ENCODE assay signal across 8 cellular contexts in genomic region chr1:27342778-27343638, GRCh38. TPM values are rescaled to one million over a fixed set of nuclear protein-coding genes. Genes with fewer than 3 reads are reported as not detected.
A peak's percentile ranks its signal among the peaks of the same experiment; 100 is the strongest.
DNase-seq lines count a peak whose midpoint lies in the region; ATAC-seq and TF ChIP-seq lines count a peak whose summit lies in the region.
"Had no signal": no experiment of that assay in that cellular context is flagged by ENCODE, and none has a peak within 500 bp of the region (broad histone marks: within the 10 kb centered on the region; RNA-seq: fewer than 3 reads in every experiment).

No MANE protein-coding gene starts in this region.

- H3K4me1 ChIP-seq in esophagus (ENCODE audit: control insufficient read depth in 2 of 2, insufficient read depth in 2 of 2, low read length in 1 of 2) (peaks cover 0 to 17% of the 10 kb centered on the region in 2 donors), smooth muscle cell (ENCODE audit: low read depth) (peaks cover 33% of the 10 kb centered on the region)

- H3K27ac ChIP-seq in esophagus (ENCODE audit: low read depth in 2 of 2, low read length in 1 of 2): peak overlapping the region; percentile 98 to 99
- H3K27ac ChIP-seq in smooth muscle cell (ENCODE audit: low read depth): peak overlapping the region; percentile 77

- no peaks in the 10 kb centered on the region for H3F3A ChIP-seq in smooth muscle cell (ENCODE audit: low read depth)

- DNase-seq in GM20000 (ENCODE audit: low spot score) (peak; percentile 65), NCI-H345 treated with DMSO at 0.1 percent for 48 hours (lab: John Stamatoyannopoulos, UW; ENCODE audit: unreplicated experiment) (peak; percentile 12), smooth muscle cell (lab: John Stamatoyannopoulos, UW; ENCODE audit: unreplicated experiment) (no peak), hypothalamus (lab: John Stamatoyannopoulos, UW) (no peak)
- peak; percentile 85 for DNase-seq in activated CD4-positive, alpha-beta memory T cell treated with anti-CD3 and anti-CD28 coated beads, Interleukin-2, amount 10 ng/mL, durations not matched to agents 7 days and 5 days

- H3K27ac Mint-ChIP-seq in activated CD4-positive, alpha-beta memory T cell treated with anti-CD3 and anti-CD28 coated beads, Interleukin-2, amount 10 ng/mL, durations not matched to agents 7 days and 5 days: peak overlapping the region; percentile 95

- CTCF ChIA-PET in activated CD4-positive, alpha-beta memory T cell treated with anti-CD3 and anti-CD28 coated beads, Interleukin-2, amount 10 ng/mL, durations not matched to agents 7 days and 5 days (lab: Charles Lee): interaction anchor here (1.0 to 5.4 kb wide), 6 partner anchors 10 to 320 kb away, joined by 3 to 45 read pairs (median 6); partner anchors contain the start of gene MAP3K6

- H3K79me2 ChIP-seq in smooth muscle cell (ENCODE audit: low read depth): no peaks in the 10 kb centered on the region

- peaks cover 35% of the 10 kb centered on the region for H3K36me3 Mint-ChIP-seq in activated CD4-positive, alpha-beta memory T cell treated with anti-CD3 and anti-CD28 coated beads, Interleukin-2, amount 10 ng/mL, durations not matched to agents 7 days and 5 days (ENCODE audit: low read depth)

- peak overlapping the region; percentile 93 for H3K4me3 Mint-ChIP-seq in activated CD4-positive, alpha-beta memory T cell treated with anti-CD3 and anti-CD28 coated beads, Interleukin-2, amount 10 ng/mL, durations not matched to agents 7 days and 5 days

- no peaks in the 10 kb centered on the region for H3K27me3 ChIP-seq in esophagus (ENCODE audit: control insufficient read depth in 1 of 2, insufficient read depth in 2 of 2, low read length in 2 of 2)
- H3K27me3 ChIP-seq in smooth muscle cell (ENCODE audit: low read depth): no peaks in the 10 kb centered on the region

- TF ChIP-seq CTCF in GM20000 (IDR thresholded peaks at IDR 0.05; ENCODE audit: extremely low read depth, missing control alignments): no peak
- TF ChIP-seq CTCF in smooth muscle cell (IDR thresholded peaks at IDR 0.05; ENCODE audit: borderline replicate concordance, insufficient read depth, poor library complexity, severe bottlenecking): no peak

- peaks cover 53% of the 10 kb centered on the region for H3K4me1 Mint-ChIP-seq in activated CD4-positive, alpha-beta memory T cell treated with anti-CD3 and anti-CD28 coated beads, Interleukin-2, amount 10 ng/mL, durations not matched to agents 7 days and 5 days

- H3K36me3 ChIP-seq in esophagus (ENCODE audit: control insufficient read depth in 2 of 2, insufficient read depth in 2 of 2, low read length in 1 of 2): peaks cover 0 to 18% of the 10 kb centered on the region in 2 donors
- H3K36me3 ChIP-seq in smooth muscle cell (ENCODE audit: low read depth): no peaks in the 10 kb centered on the region

- peak overlapping the region; percentile 65 for H3K9ac ChIP-seq in smooth muscle cell (ENCODE audit: low read depth)

- H3K9me3 Mint-ChIP-seq in activated CD4-positive, alpha-beta memory T cell treated with anti-CD3 and anti-CD28 coated beads, Interleukin-2, amount 10 ng/mL, durations not matched to agents 7 days and 5 days: no peaks in the 10 kb centered on the region

- H3K4me3 ChIP-seq in esophagus (ENCODE audit: low read depth in 1 of 2, low read length in 2 of 2): peak overlapping the region; percentile 84 to 88
- H3K4me3 ChIP-seq in smooth muscle cell: peak overlapping the region; percentile 40

- WGBS in esophagus, 2 donors: 29 to 30% methylated on average over 26 to 31 of the region's 31 CpGs
- WGBS in smooth muscle cell (ENCODE audit: low lambda C conversion rate): 61% methylated on average over 31 of the region's 31 CpGs

- no peak for ATAC-seq in GM21360 (IDR thresholded peaks at IDR 0.05; ENCODE audit: unreplicated experiment)

- no peaks in the 10 kb centered on the region for H4K20me1 ChIP-seq in smooth muscle cell (ENCODE audit: low read depth)

- peak overlapping the region; percentile 84 for H3K4me2 ChIP-seq in smooth muscle cell

- POLR2A ChIA-PET in activated CD4-positive, alpha-beta memory T cell treated with anti-CD3 and anti-CD28 coated beads, Interleukin-2, amount 10 ng/mL, durations not matched to agents 7 days and 5 days (lab: Charles Lee): interaction anchor here (1.1 to 5.6 kb wide), 10 partner anchors 8 to 383 kb away, joined by 3 to 93 read pairs (median 5); partner anchors contain the start of genes FAM76A, MAP3K6, TMEM222 and WASF2

- no peaks in the 10 kb centered on the region for H3K27me3 Mint-ChIP-seq in activated CD4-positive, alpha-beta memory T cell treated with anti-CD3 and anti-CD28 coated beads, Interleukin-2, amount 10 ng/mL, durations not matched to agents 7 days and 5 days

- H3K9me3 ChIP-seq in esophagus (ENCODE audit: control insufficient read depth in 2 of 2, insufficient read depth in 1 of 2, low read depth in 1 of 2, low read length in 1 of 2) (no peaks in the 10 kb centered on the region), smooth muscle cell (replicated peaks; ENCODE audit: low read depth) (no peaks in the 10 kb centered on the region)

- H2AFZ ChIP-seq in smooth muscle cell (ENCODE audit: low read depth): no peak overlapping the region

RNA-seq across cellular contexts. Expression of gene SYTL1, which starts 1.2 kb away (rescaled TPM):
- total RNA-seq in activated CD4-positive, alpha-beta memory T cell treated with anti-CD3 and anti-CD28 coated beads, Interleukin-2, amount 10 ng/mL, durations not matched to agents 7 days and 5 days: 100 to 1,000 TPM; 124 to 136 TPM
- polyA plus RNA-seq in esophagus: 100 to 1,000 TPM; 136 to 302 TPM
- 15.2 and 16.5 TPM in 2 replicates for total RNA-seq in smooth muscle cell
- 14.2 and 48.1 TPM in 2 replicates for polyA plus RNA-seq in smooth muscle cell

RNA-seq across cellular contexts. Expression of gene TMEM222, which starts 21.0 kb away (rescaled TPM):
- 10 to 100 TPM; 33.7 to 35.7 TPM for total RNA-seq in activated CD4-positive, alpha-beta memory T cell treated with anti-CD3 and anti-CD28 coated beads, Interleukin-2, amount 10 ng/mL, durations not matched to agents 7 days and 5 days
- polyA plus RNA-seq in esophagus (10 to 100 TPM; 31.5 to 46.6 TPM), smooth muscle cell (49.3 and 60.7 TPM in 2 replicates)
- total RNA-seq in smooth muscle cell: 23.6 and 28.0 TPM in 2 replicates

RNA-seq across cellular contexts. Expression of gene MAP3K6, which starts 23.8 kb away (rescaled TPM):
- 10 to 100 TPM; 10.5 to 11.1 TPM for total RNA-seq in activated CD4-positive, alpha-beta memory T cell treated with anti-CD3 and anti-CD28 coated beads, Interleukin-2, amount 10 ng/mL, durations not matched to agents 7 days and 5 days
- polyA plus RNA-seq in esophagus: 100 to 1,000 TPM in 1 of 2 donors, 10 to 100 TPM in 1; 48.5 to 110 TPM
- 9.1 and 14.1 TPM in 2 replicates for total RNA-seq in smooth muscle cell
- 29.0 and 45.7 TPM in 2 replicates for polyA plus RNA-seq in smooth muscle cell

RNA-seq across cellular contexts. Expression of gene FCN3, which starts 31.6 kb away (rescaled TPM):
- total RNA-seq in activated CD4-positive, alpha-beta memory T cell treated with anti-CD3 and anti-CD28 coated beads, Interleukin-2, amount 10 ng/mL, durations not matched to agents 7 days and 5 days: not detected
- polyA plus RNA-seq in esophagus (1 to 10 TPM; 1.6 to 2.6 TPM), smooth muscle cell (0.69 TPM in 1 of 2 replicates, not detected in the other)
- not detected in 2 replicates for total RNA-seq in smooth muscle cell
- total RNA-seq: activated CD8-positive, alpha-beta memory T cell treated with anti-CD3 and anti-CD28 coated beads for 36 hours had no signal

RNA-seq across cellular contexts. Expression of gene CD164L2, which starts 40.1 kb away (rescaled TPM):
- total RNA-seq in activated CD4-positive, alpha-beta memory T cell treated with anti-CD3 and anti-CD28 coated beads, Interleukin-2, amount 10 ng/mL, durations not matched to agents 7 days and 5 days: not detected
- 10 to 100 TPM; 10.5 to 14.5 TPM for polyA plus RNA-seq in esophagus
- total RNA-seq in smooth muscle cell: 0.09 and 0.31 TPM in 2 replicates
- 0.45 TPM in 1 of 2 replicates, not detected in the other for polyA plus RNA-seq in smooth muscle cell
- total RNA-seq: activated CD8-positive, alpha-beta memory T cell treated with anti-CD3 and anti-CD28 coated beads for 36 hours had no signal

Comparison
In these comparisons a context has a peak if more than half of its experiments do, and no peak if none do; other contexts are left out.
1. DNase-seq: peak in GM20000 (single experiment), NCI-H345 treated with DMSO at 0.1 percent for 48 hours (single experiment) and activated CD4-positive, alpha-beta memory T cell treated with anti-CD3 and anti-CD28 coated beads, Interleukin-2, amount 10 ng/mL, durations not matched to agents 7 days and 5 days (single experiment); none in smooth muscle cell (single experiment) and hypothalamus (0 of 51).